11 cellular contexts compared by ENCODE assay signal in genomic region chr3:138694287-138695007, GRCh38.
A peak's percentile ranks its signal among the peaks of the same experiment; 100 is the strongest.
DNase-seq lines count a peak whose midpoint lies in the region; ATAC-seq and TF ChIP-seq lines count a peak whose summit lies in the region.
"Had no signal": no experiment of that assay in that cellular context is flagged by ENCODE, and none has a peak within 500 bp of the region (broad histone marks: within the 10 kb centered on the region; RNA-seq: fewer than 3 reads in every experiment).

No MANE protein-coding gene starts in this region.

- DNase-seq in A172 (ENCODE audit: low spot score) (peak; percentile 97), HEK293T (ENCODE audit: extremely low spot score) (no peak), amniotic stem cell (lab: John Stamatoyannopoulos, UW) (peak; percentile 34), kidney glomerular epithelial cell (lab: John Stamatoyannopoulos, UW) (peak; percentile 99), COLO668 (lab: John Stamatoyannopoulos, UW; ENCODE audit: unreplicated experiment) (no peak)
- DNase-seq: activated naive CD4-positive, alpha-beta T cell treated with anti-CD3 and anti-CD28 coated beads for 36 hours; NCI-H524 treated with DMSO at 0.1 percent for 48 hours; posterior cingulate gyrus had no signal

- POLR2A ChIA-PET in HEK293T (lab: Yijun Ruan, JAX), result interaction anchor here (1.2 to 3.2 kb wide), 3 partner anchors 85 to 221 kb away, joined by 3 to 13 read pairs (median 13); partner anchors contain the start of gene CEP70

- CTCF ChIA-PET in HEK293T (lab: Yijun Ruan, JAX), result interaction anchor here (1.0 to 6.5 kb wide), 5 partner anchors 99 to 242 kb away, joined by 3 to 58 read pairs (median 14); partner anchors contain the start of gene CEP70

- no peak for ATAC-seq in GM21723 (IDR thresholded peaks at IDR 0.05; ENCODE audit: unreplicated experiment)
- no peak for ATAC-seq in GM19023 (IDR thresholded peaks at IDR 0.05; ENCODE audit: unreplicated experiment)
- no peak for ATAC-seq in HG03520 (IDR thresholded peaks at IDR 0.05; ENCODE audit: unreplicated experiment)

TF ChIP-seq in HEK293T, 16 proteins besides CTCF, POLR2A, EP300 and RAD21:
- no peak for TF ChIP-seq L3MBTL2 (conservative IDR thresholded peaks at IDR 0.05)
- peak; percentile 68 for TF ChIP-seq PKNOX1 (IDR thresholded peaks at IDR 0.05)
- TF ChIP-seq SUZ12 (IDR thresholded peaks at IDR 0.05), result no peak
- no peak for TF ChIP-seq SP1 (IDR thresholded peaks at IDR 0.05)

Comparison
In these comparisons a context has a peak if more than half of its experiments do, and no peak if none do; other contexts are left out.
1. DNase-seq: peak in A172 (single experiment), amniotic stem cell (single experiment) and kidney glomerular epithelial cell (single experiment); none in HEK293T (single experiment) and COLO668 (single experiment).